Comparison of ENCODE assay signal across 8 cellular contexts in genomic region chr11:61336171-61336935, GRCh38. TPM values are rescaled to one million over a fixed set of nuclear protein-coding genes. Genes with fewer than 3 reads are reported as not detected.
DNase-seq lines count a peak whose midpoint lies in the region; ATAC-seq lines count a peak whose summit lies in the region.

No MANE protein-coding gene starts in this region.

- in situ Hi-C loops in G401 (cut with HindIII; ENCODE audit: low sequenced_read_pairs) = no loop called here

- DNase-seq in G401 (ENCODE audit: low spot score) = peak; percentile 96
- peak; percentile 77 for DNase-seq in NCI-H1436 (lab: John Stamatoyannopoulos, UW)
- DNase-seq in T follicular helper cell (ENCODE audit: low read depth) = peak; percentile 74
- peak; percentile 57 for DNase-seq in activated naive CD8-positive, alpha-beta T cell treated with anti-CD3 and anti-CD28 coated beads, Interleukin-2, amount 50 U/mL, for 16 hours (ENCODE audit: low read depth, low spot score)
- DNase-seq in cardiac septum (ENCODE audit: low spot score) = peak; percentile 91
- peak; percentile 92 for DNase-seq in posterior vena cava (ENCODE audit: low spot score)
- peak; percentile 82 for DNase-seq in ureter (ENCODE audit: low spot score)

- ATAC-seq in HG02623 (IDR thresholded peaks at IDR 0.05; ENCODE audit: unreplicated experiment) = peak; percentile 35

- intact Hi-C loops in cardiac septum (cut with DNase I) = loop anchor here (1.0 kb wide), 1 partner anchor 49 kb away; no protein-coding TSS in a partner anchor
- intact Hi-C loops in posterior vena cava (cut with DNase I) = loop anchor here in 1 of 2 donors (2.0 kb wide), 1 partner anchor 48 kb away; no protein-coding TSS in a partner anchor

RNA-seq across cellular contexts. Expression of gene TKFC, which starts 3.3 kb away (rescaled TPM):
- total RNA-seq in G401 (2014; rRNA removed; shearing (Covaris generic)) = 22.8 and 36.1 TPM in 2 replicates
- total RNA-seq in cardiac septum (21.9 TPM), posterior vena cava (10 to 100 TPM; 15.2 to 24.6 TPM), ureter (99.8 TPM)

RNA-seq across cellular contexts. Expression of gene DDB1, which starts 3.4 kb away (rescaled TPM):
- total RNA-seq in G401 (2014; rRNA removed; shearing (Covaris generic)) = 319 and 332 TPM in 2 replicates
- total RNA-seq in cardiac septum (125 TPM), posterior vena cava (100 to 1,000 TPM; 142 to 151 TPM), ureter (193 TPM)

RNA-seq across cellular contexts. Expression of gene CYB561A3, which starts 25.3 kb away (rescaled TPM):
- 19.0 and 20.4 TPM in 2 replicates for total RNA-seq in G401 (2014; rRNA removed; shearing (Covaris generic))
- total RNA-seq in cardiac septum = 11.2 TPM
- 10 to 100 TPM; 28.9 to 33.6 TPM for total RNA-seq in posterior vena cava
- 48.4 TPM for total RNA-seq in ureter

RNA-seq across cellular contexts. Expression of gene TMEM138, which starts 25.8 kb away (rescaled TPM):
- 16.7 and 18.1 TPM in 2 replicates for total RNA-seq in G401 (2014; rRNA removed; shearing (Covaris generic))
- total RNA-seq in cardiac septum (17.9 TPM), posterior vena cava (10 to 100 TPM; 36.0 to 49.2 TPM), ureter (69.5 TPM)

RNA-seq across cellular contexts. Expression of gene VWCE, which starts 41.2 kb away (rescaled TPM):
- total RNA-seq in G401 (2014; rRNA removed; shearing (Covaris generic)) = 7.3 and 9.5 TPM in 2 replicates
- total RNA-seq in cardiac septum (0.59 TPM), posterior vena cava (1 to 10 TPM; 1.6 to 2.9 TPM), ureter (4.1 TPM)

Comparison
In these comparisons a context has a peak if more than half of its experiments do, and no peak if none do; other contexts are left out.
1. Peak in every context shown above with its lines: DNase-seq and ATAC-seq.